ENCODE assay signal across 15 cellular contexts in genomic region chr6:22056398-22056797, GRCh38.
"Had no signal": no experiment of that assay in that cellular context is flagged by ENCODE, and none has a peak within 500 bp of the region (broad histone marks: within the 10 kb centered on the region; RNA-seq: fewer than 3 reads in every experiment).

No MANE protein-coding gene starts in this region.

- H3K4me1 ChIP-seq: stomach, thyroid gland had no signal

- H3K27ac ChIP-seq: coronary artery, gastroesophageal sphincter, stomach, thyroid gland had no signal

- ATAC-seq: activated CD8-positive, alpha-beta T cell treated with anti-CD3 and anti-CD28 coated beads for 36 hours; gastroesophageal sphincter; WTC11 had no signal

- H3K4me3 ChIP-seq: coronary artery, gastroesophageal sphincter, stomach, thyroid gland had no signal

- H3K9me3 Mint-ChIP-seq: activated CD8-positive, alpha-beta T cell treated with anti-CD3 and anti-CD28 coated beads for 36 hours; activated naive CD4-positive, alpha-beta T cell treated with anti-CD3 and anti-CD28 coated beads, Interleukin-2, amount 50 U/mL, for 24 hours had no signal

- H3K27ac Mint-ChIP-seq: activated CD8-positive, alpha-beta T cell treated with anti-CD3 and anti-CD28 coated beads for 36 hours; activated naive CD4-positive, alpha-beta T cell treated with anti-CD3 and anti-CD28 coated beads, Interleukin-2, amount 50 U/mL, for 24 hours; WTC11 had no signal

- H3K27me3 ChIP-seq: gastroesophageal sphincter, stomach, thyroid gland had no signal

- DNase-seq: activated CD4-positive, alpha-beta T cell treated with anti-CD3 and anti-CD28 coated beads for 4 hours; activated CD8-positive, alpha-beta T cell treated with anti-CD3 and anti-CD28 coated beads for 36 hours; activated effector memory CD4-positive, alpha-beta T cell treated with anti-CD3 and anti-CD28 coated beads, Interleukin-2, amount 50 U/mL, for 16 hours; activated T-cell treated with anti-CD3 and anti-CD28 coated beads, Interleukin-2, amount 50 U/mL, for 48 hours; islet precursor cell; stimulated activated CD4-positive, alpha-beta T cell treated with anti-CD3 and anti-CD28 coated beads, Interleukin-12 subunit alpha, Interleukin-12 subunit beta, amount 100 ng/mL, for 4 hours; stimulated activated CD4-positive, alpha-beta T cell treated with anti-CD3 and anti-CD28 coated beads, Interleukin-2, amount 100 ng/mL, for 24 hours; stomach; SW 1271; thyroid gland had no signal

- H3K36me3 Mint-ChIP-seq: activated naive CD4-positive, alpha-beta T cell treated with anti-CD3 and anti-CD28 coated beads, Interleukin-2, amount 50 U/mL, for 24 hours had no signal

- H3K4me1 Mint-ChIP-seq: activated naive CD4-positive, alpha-beta T cell treated with anti-CD3 and anti-CD28 coated beads, Interleukin-2, amount 50 U/mL, for 24 hours; central memory CD8-positive, alpha-beta T cell had no signal

- H3K4me3 Mint-ChIP-seq: activated CD8-positive, alpha-beta T cell treated with anti-CD3 and anti-CD28 coated beads for 36 hours; activated naive CD4-positive, alpha-beta T cell treated with anti-CD3 and anti-CD28 coated beads, Interleukin-2, amount 50 U/mL, for 24 hours; central memory CD8-positive, alpha-beta T cell; WTC11 had no signal

- H3K9me3 ChIP-seq: gastroesophageal sphincter, stomach, thyroid gland had no signal

- H3K27me3 Mint-ChIP-seq: activated CD8-positive, alpha-beta T cell treated with anti-CD3 and anti-CD28 coated beads for 36 hours; central memory CD8-positive, alpha-beta T cell had no signal

- H3K36me3 ChIP-seq: gastroesophageal sphincter, stomach, thyroid gland had no signal
